Comparison of ENCODE assay signal across 10 cellular contexts in the genomic region with DNA sequence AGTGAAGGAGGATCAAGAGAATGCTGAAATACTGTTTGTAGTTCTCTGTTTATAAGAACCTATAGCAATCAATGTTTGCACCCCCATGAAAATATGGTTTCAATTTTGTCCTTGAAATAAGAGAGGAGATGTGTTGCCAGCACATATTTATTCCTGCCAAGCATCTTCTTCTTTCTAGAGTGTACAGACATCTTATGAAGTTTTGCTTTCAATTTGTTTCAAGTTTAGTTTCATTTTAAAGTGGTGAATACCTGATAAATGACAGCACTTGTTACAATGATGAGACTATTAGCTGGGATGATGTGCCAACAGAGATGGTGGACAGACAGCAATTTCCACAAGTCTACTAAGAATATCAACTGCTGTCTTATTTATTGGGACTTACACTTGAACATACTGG. TPM values are rescaled to one million over a fixed set of nuclear protein-coding genes. Genes with fewer than 3 reads are reported as not detected.
DNase-seq lines count a peak whose midpoint lies in the region; ATAC-seq and TF ChIP-seq lines count a peak whose summit lies in the region.
"Had no signal": no experiment of that assay in that cellular context is flagged by ENCODE, and none has a peak within 500 bp of the region (broad histone marks: within the 10 kb centered on the region; RNA-seq: fewer than 3 reads in every experiment).

No MANE protein-coding gene starts in this region.

- no peaks in the 10 kb centered on the region for H3K9me3 Mint-ChIP-seq in T-helper 2 cell treated with Interferon-gamma antibody and Interleukin-4, amounts not matched to agents 5 μg/mL and 100 μg/mL, for 36 hours
- H3K9me3 Mint-ChIP-seq: naive B cell had no signal

- TF ChIP-seq CTCF in BE2C (IDR thresholded peaks at IDR 0.05; ENCODE audit: low read depth, low read length) = no peak

- ATAC-seq in GM18517 (IDR thresholded peaks at IDR 0.05; ENCODE audit: unreplicated experiment) (peak; percentile 86), GM21423 (IDR thresholded peaks at IDR 0.05; ENCODE audit: unreplicated experiment) (peak; percentile 69), HG03066 (IDR thresholded peaks at IDR 0.05; ENCODE audit: low read depth, unreplicated experiment) (peak; percentile 87)

- H3K36me3 ChIP-seq in BE2C = no peaks in the 10 kb centered on the region

- no peak overlapping the region for H3K4me3 ChIP-seq in BE2C (ENCODE audit: low read depth, low read length)

- no peaks in the 10 kb centered on the region for H3K27me3 ChIP-seq in BE2C

- peaks cover 7% of the 10 kb centered on the region for H3K27me3 Mint-ChIP-seq in T-helper 2 cell treated with Interferon-gamma antibody and Interleukin-4, amounts not matched to agents 5 μg/mL and 100 μg/mL, for 36 hours (ENCODE audit: low read depth)
- H3K27me3 Mint-ChIP-seq: naive B cell had no signal

- peaks cover 14% of the 10 kb centered on the region for H3K4me1 Mint-ChIP-seq in T-helper 2 cell treated with Interferon-gamma antibody and Interleukin-4, amounts not matched to agents 5 μg/mL and 100 μg/mL, for 36 hours (ENCODE audit: low read depth)

- peak overlapping the region; percentile 41 for H3K27ac Mint-ChIP-seq in T-helper 2 cell treated with Interferon-gamma antibody and Interleukin-4, amounts not matched to agents 5 μg/mL and 100 μg/mL, for 36 hours
- H3K27ac Mint-ChIP-seq: naive B cell had no signal

- peak overlapping the region; percentile 33 for H3K4me3 Mint-ChIP-seq in T-helper 2 cell treated with Interferon-gamma antibody and Interleukin-4, amounts not matched to agents 5 μg/mL and 100 μg/mL, for 36 hours
- H3K4me3 Mint-ChIP-seq: naive B cell had no signal

- H3K36me3 Mint-ChIP-seq in T-helper 2 cell treated with Interferon-gamma antibody and Interleukin-4, amounts not matched to agents 5 μg/mL and 100 μg/mL, for 36 hours (ENCODE audit: low read depth) = no peaks in the 10 kb centered on the region
- H3K36me3 Mint-ChIP-seq: naive B cell had no signal

- DNase-seq in T-helper 2 cell treated with Interferon-gamma antibody and Interleukin-4, amounts not matched to agents 5 μg/mL and 100 μg/mL, for 36 hours (ENCODE audit: low spot score) = no peak
- DNase-seq in NCI-H2107 treated with DMSO at 0.1 percent for 48 hours (lab: John Stamatoyannopoulos, UW; ENCODE audit: unreplicated experiment) (no peak), HuH-7 (ENCODE audit: low spot score) (no peak), BE2C (no peak), NCI-H1105 treated with DMSO at 0.1 percent for 48 hours (lab: John Stamatoyannopoulos, UW) (no peak)
- DNase-seq: naive B cell, SW 1271 had no signal

- H3K9me3 ChIP-seq in BE2C = no peaks in the 10 kb centered on the region

- no peaks in the 10 kb centered on the region; the same call in 1 of the 2 replicates for H3K4me1 ChIP-seq in BE2C

RNA-seq across cellular contexts. Expression of a gene that starts 39.2 kb away (rescaled TPM):
- 6.6 TPM for polyA plus RNA-seq in BE2C (2012; ENCODE audit: insufficient read depth, insufficient read length, low read depth)
